17 cellular contexts compared by ENCODE assay signal in the genomic region with DNA sequence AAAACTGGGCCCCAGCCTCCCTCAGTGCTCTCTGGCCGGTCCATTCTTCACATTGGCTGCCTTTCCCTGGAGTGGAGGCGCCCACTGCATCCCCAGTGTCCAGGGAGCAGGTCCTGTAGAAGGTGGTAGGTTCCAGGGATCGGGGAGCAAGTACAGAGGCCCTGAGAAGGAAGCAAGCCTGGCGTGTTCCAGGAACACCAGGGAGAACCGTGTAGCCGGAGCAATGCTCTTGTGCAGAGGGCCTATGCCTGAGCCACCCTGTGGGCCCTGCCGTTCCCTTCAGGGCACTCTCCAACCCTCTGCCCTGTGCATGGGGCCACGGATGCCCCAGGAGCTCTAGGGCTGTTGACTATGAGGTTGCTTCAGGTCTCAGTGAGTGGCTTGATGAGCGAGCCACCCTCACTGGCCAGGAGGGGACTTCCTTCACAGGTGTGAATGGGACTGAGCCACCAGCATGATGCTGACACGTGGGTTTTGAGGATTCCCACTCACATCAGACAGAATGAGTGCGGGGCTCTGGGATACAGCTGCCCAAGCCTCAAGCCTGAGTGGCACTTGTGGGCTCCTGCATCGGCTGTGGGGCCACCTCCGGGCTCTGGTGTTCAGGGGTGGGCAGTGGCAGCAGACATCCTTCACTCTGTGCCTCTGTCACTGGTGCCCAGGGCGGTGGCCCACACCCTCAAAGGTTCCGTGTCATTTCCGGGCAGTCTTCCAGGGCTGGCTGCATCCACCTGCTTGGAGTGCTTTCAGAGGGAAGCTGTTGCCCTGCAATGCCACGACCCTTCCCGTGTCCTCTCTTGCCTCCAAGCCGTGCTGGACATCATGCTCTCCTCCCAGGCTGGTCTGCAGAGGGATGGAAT.
"Had no signal": no experiment of that assay in that cellular context is flagged by ENCODE, and none has a peak within 500 bp of the region (broad histone marks: within the 10 kb centered on the region; RNA-seq: fewer than 3 reads in every experiment).

No MANE protein-coding gene starts in this region.

- ATAC-seq: activated CD4-positive, CD25-positive, alpha-beta regulatory T cell treated with anti-CD3 and anti-CD28 coated beads, Interleukin-2, amount 50 U/mL, for 24 hours; T-cell had no signal

- H3K4me3 ChIP-seq: dorsolateral prefrontal cortex, hepatocyte, transverse colon had no signal

- DNase-seq: activated naive CD4-positive, alpha-beta T cell treated with anti-CD3 and anti-CD28 coated beads, Interleukin-2, amount 10 ng/mL, durations not matched to agents 7 days and 5 days; activated T-cell treated with anti-CD3 and anti-CD28 coated beads for 4 hours; endodermal cell; erythroblast; islet precursor cell; nephron progenitor cell; SK-N-SH; stimulated activated CD4-positive, alpha-beta T cell treated with anti-CD3 and anti-CD28 coated beads, Interleukin-15, amount 100 ng/mL, for 24 hours; stimulated activated CD4-positive, alpha-beta T cell treated with anti-CD3 and anti-CD28 coated beads, Interleukin-4, amount 100 ng/mL, for 1 hour; stimulated activated naive CD4-positive, alpha-beta T cell treated with Interleukin-2 at 50 U/mL for 16 hours; substantia nigra; T-cell; T1000; transverse colon had no signal

- H3K27me3 ChIP-seq: dorsolateral prefrontal cortex, hepatocyte, transverse colon had no signal

- H3K36me3 ChIP-seq: transverse colon had no signal

- H3K27ac ChIP-seq: dorsolateral prefrontal cortex, hepatocyte, transverse colon had no signal

- H3K9me3 ChIP-seq: SK-N-SH, transverse colon had no signal
